ENCODE assay signal across 1 cellular context in the genomic region with DNA sequence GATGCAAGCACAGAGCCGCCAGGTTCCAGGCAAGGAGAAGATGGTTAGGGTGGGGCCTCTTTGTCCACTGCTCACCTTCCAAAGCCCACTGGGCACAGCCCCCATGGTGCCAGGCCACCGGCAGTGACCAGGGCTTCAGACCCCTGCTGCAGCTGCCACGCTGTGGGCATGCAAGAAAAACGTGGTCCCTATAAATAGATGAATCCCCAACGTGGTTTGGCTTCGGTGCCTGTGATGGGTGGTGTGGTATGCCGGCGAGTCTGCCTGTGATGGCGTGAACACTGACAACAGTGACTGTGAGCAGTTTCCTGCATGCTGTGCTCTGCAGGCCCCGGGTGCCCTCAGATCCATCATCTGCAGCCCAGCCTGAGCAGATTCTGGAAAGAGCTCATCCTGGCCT.
TF ChIP-seq lines count a peak whose summit lies in the region.

No MANE protein-coding gene starts in this region.

TF ChIP-seq in IMR-90, 13 proteins besides CTCF, POLR2A, EP300 and RAD21 (continued from another document):
- TF ChIP-seq, protein P1, sequence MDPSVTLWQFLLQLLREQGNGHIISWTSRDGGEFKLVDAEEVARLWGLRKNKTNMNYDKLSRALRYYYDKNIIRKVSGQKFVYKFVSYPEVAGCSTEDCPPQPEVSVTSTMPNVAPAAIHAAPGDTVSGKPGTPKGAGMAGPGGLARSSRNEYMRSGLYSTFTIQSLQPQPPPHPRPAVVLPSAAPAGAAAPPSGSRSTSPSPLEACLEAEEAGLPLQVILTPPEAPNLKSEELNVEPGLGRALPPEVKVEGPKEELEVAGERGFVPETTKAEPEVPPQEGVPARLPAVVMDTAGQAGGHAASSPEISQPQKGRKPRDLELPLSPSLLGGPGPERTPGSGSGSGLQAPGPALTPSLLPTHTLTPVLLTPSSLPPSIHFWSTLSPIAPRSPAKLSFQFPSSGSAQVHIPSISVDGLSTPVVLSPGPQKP (IDR thresholded peaks at IDR 0.05; ENCODE audit: borderline replicate concordance, low read depth, low read length): no peak
- no peak for TF ChIP-seq BHLHE40 (IDR thresholded peaks at IDR 0.05; ENCODE audit: low read depth, low read length)
- TF ChIP-seq SMC3 (IDR thresholded peaks at IDR 0.05; ENCODE audit: low read depth, low read length): no peak
- TF ChIP-seq MXI1 (IDR thresholded peaks at IDR 0.05; ENCODE audit: borderline replicate concordance, low read depth, low read length): no peak
